In the genomic region with DNA sequence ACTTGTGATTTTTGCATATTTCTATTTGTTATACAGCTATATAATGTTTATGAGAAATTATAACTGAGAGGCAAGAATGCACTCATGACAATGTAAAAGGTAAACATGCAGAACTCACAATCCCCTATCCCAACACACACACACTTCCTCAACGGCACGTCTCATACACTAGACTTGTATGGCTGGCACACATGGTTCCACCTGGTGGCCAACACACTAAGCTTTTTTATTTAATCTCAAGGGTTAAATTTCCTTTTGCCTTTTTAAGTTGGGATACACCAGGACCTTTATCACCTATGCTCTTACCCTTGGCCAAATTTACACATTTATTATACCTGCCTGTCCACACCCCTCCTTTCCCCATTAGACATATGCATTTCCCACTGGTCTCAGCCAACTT, we compare ENCODE assay signal across 15 cellular contexts.
"Had no signal": no experiment of that assay in that cellular context is flagged by ENCODE, and none has a peak within 500 bp of the region (broad histone marks: within the 10 kb centered on the region; RNA-seq: fewer than 3 reads in every experiment).

No MANE protein-coding gene starts in this region.

- H3K27ac Mint-ChIP-seq: activated B cell treated with CpG ODN at 0.5 μM for 24 hours; activated CD4-positive, alpha-beta T cell treated with anti-CD3 and anti-CD28 coated beads, Interleukin-2, amount 10 ng/mL, durations not matched to agents 24 days and 14 days; activated naive CD4-positive, alpha-beta T cell treated with anti-CD3 and anti-CD28 coated beads, Interleukin-2, amount 10 ng/mL, durations not matched to agents 7 days and 5 days; activated T-helper 17 cell treated with anti-CD3 and anti-CD28 coated beads, Interleukin-2, amount 50 U/mL, for 72 hours; stimulated activated naive B cell treated with anti-CD40 and anti-IgM and Interleukin-4, amounts not matched to agents 10 μg/mL and 1 μg/mL and 100 μg/mL, for 72 hours had no signal

- ATAC-seq: activated T-helper 17 cell treated with anti-CD3 and anti-CD28 coated beads, Interleukin-2, amount 50 U/mL, for 72 hours; esophagus mucosa; right cardiac atrium; stimulated activated naive B cell treated with anti-CD40 and anti-IgM and Interleukin-4, amounts not matched to agents 10 μg/mL and 1 μg/mL and 100 μg/mL, for 72 hours had no signal

- H3K4me1 Mint-ChIP-seq: activated CD4-positive, alpha-beta T cell treated with anti-CD3 and anti-CD28 coated beads, Interleukin-2, amount 10 ng/mL, durations not matched to agents 24 days and 14 days; activated naive CD4-positive, alpha-beta T cell treated with anti-CD3 and anti-CD28 coated beads, Interleukin-2, amount 10 ng/mL, durations not matched to agents 7 days and 5 days; activated T-helper 17 cell treated with anti-CD3 and anti-CD28 coated beads, Interleukin-2, amount 50 U/mL, for 72 hours; stimulated activated naive B cell treated with anti-CD40 and anti-IgM and Interleukin-4, amounts not matched to agents 10 μg/mL and 1 μg/mL and 100 μg/mL, for 72 hours had no signal

- H3K27me3 ChIP-seq: transverse colon had no signal

- H3K9me3 ChIP-seq: transverse colon had no signal

- H3K4me3 Mint-ChIP-seq: activated B cell treated with CpG ODN at 0.5 μM for 24 hours; activated CD4-positive, alpha-beta T cell treated with anti-CD3 and anti-CD28 coated beads, Interleukin-2, amount 10 ng/mL, durations not matched to agents 24 days and 14 days; activated naive CD4-positive, alpha-beta T cell treated with anti-CD3 and anti-CD28 coated beads, Interleukin-2, amount 10 ng/mL, durations not matched to agents 7 days and 5 days; activated T-helper 17 cell treated with anti-CD3 and anti-CD28 coated beads, Interleukin-2, amount 50 U/mL, for 72 hours; stimulated activated naive B cell treated with anti-CD40 and anti-IgM and Interleukin-4, amounts not matched to agents 10 μg/mL and 1 μg/mL and 100 μg/mL, for 72 hours had no signal

- DNase-seq: activated B cell treated with CpG ODN at 0.5 μM for 24 hours; activated CD4-positive, alpha-beta T cell treated with anti-CD3 and anti-CD28 coated beads, Interleukin-2, amount 10 ng/mL, durations not matched to agents 24 days and 14 days; activated naive CD4-positive, alpha-beta T cell treated with anti-CD3 and anti-CD28 coated beads, Interleukin-2, amount 10 ng/mL, durations not matched to agents 7 days and 5 days; caudate nucleus; effector memory CD4-positive, alpha-beta T cell; hypothalamus; kidney glomerular epithelial cell; posterior cingulate gyrus; right cardiac atrium; spleen; stimulated activated CD4-positive, alpha-beta T cell treated with anti-CD3 and anti-CD28 coated beads, Interleukin-1b, Interleukin-23, amount 100 ng/mL, for 48 hours; stimulated activated naive B cell treated with anti-CD40 and anti-IgM and Interleukin-4, amounts not matched to agents 10 μg/mL and 1 μg/mL and 100 μg/mL, for 72 hours; transverse colon had no signal

- H3K27ac ChIP-seq: spleen, transverse colon had no signal

- H3K4me1 ChIP-seq: spleen had no signal

- H3K27me3 Mint-ChIP-seq: activated CD4-positive, alpha-beta T cell treated with anti-CD3 and anti-CD28 coated beads, Interleukin-2, amount 10 ng/mL, durations not matched to agents 24 days and 14 days; activated naive CD4-positive, alpha-beta T cell treated with anti-CD3 and anti-CD28 coated beads, Interleukin-2, amount 10 ng/mL, durations not matched to agents 7 days and 5 days had no signal

- H3K36me3 ChIP-seq: spleen, transverse colon had no signal

- H3K4me3 ChIP-seq: spleen, transverse colon had no signal

- H3K36me3 Mint-ChIP-seq: activated naive CD4-positive, alpha-beta T cell treated with anti-CD3 and anti-CD28 coated beads, Interleukin-2, amount 10 ng/mL, durations not matched to agents 7 days and 5 days had no signal

- H3K9me3 Mint-ChIP-seq: activated CD4-positive, alpha-beta T cell treated with anti-CD3 and anti-CD28 coated beads, Interleukin-2, amount 10 ng/mL, durations not matched to agents 24 days and 14 days had no signal
